ENCODE assay signal across 1 cellular context in the genomic region with DNA sequence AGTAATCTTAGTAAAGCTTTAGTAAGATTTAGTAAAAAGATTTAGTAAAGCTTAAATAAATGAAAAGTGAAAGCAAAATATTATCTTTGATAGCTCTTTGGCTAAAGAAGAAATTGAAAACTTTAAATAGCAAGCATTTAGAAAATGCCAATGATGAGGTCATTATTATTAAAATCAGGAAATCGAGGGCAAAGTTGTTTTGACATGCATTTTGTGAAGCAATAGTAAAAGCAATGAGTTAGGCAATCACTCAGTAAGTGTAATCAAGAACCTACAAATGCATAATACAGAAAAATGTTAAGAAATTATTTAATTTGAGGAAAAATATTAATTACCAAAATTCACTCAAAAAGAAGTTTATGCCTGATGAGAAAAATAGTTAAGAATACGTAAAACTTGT.
TF ChIP-seq lines count a peak whose summit lies in the region.

No MANE protein-coding gene starts in this region.

TF ChIP-seq in H1, 55 proteins besides CTCF, POLR2A, EP300 and RAD21 (continued from another document):
- TF ChIP-seq BACH1 (IDR thresholded peaks at IDR 0.05; ENCODE audit: low read length), result no peak
TF ChIP-seq in H1: peak in this region for 0.
